ENCODE assay signal across 11 cellular contexts in genomic region chr3:124985358-124985757, GRCh38. TPM values are rescaled to one million over a fixed set of nuclear protein-coding genes. Genes with fewer than 3 reads are reported as not detected.
DNase-seq lines count a peak whose midpoint lies in the region; ATAC-seq and TF ChIP-seq lines count a peak whose summit lies in the region.
"Had no signal": no experiment of that assay in that cellular context is flagged by ENCODE, and none has a peak within 500 bp of the region (broad histone marks: within the 10 kb centered on the region; RNA-seq: fewer than 3 reads in every experiment).

No MANE protein-coding gene starts in this region.

- no peak overlapping the region for H2AFZ ChIP-seq in hepatocyte

- no peaks in the 10 kb centered on the region for H3K27me3 ChIP-seq in hepatocyte
- H3K27me3 ChIP-seq in tibial artery = no peaks in the 10 kb centered on the region
- no peaks in the 10 kb centered on the region for H3K27me3 ChIP-seq in HAP-1 (ENCODE audit: low read depth)

- WGBS in hepatocyte (ENCODE audit: low lambda C conversion rate, missing lambda C conversion rate) = 59% methylated on average over 4 of the region's 4 CpGs

- H3K9me3 ChIP-seq in hepatocyte (ENCODE audit: low read depth) = no peaks in the 10 kb centered on the region
- H3K9me3 ChIP-seq in tibial artery = no peaks in the 10 kb centered on the region
- no peaks in the 10 kb centered on the region for H3K9me3 ChIP-seq in HAP-1

- in situ Hi-C loops in HAP-1 (cut with MboI; ENCODE audit: low sequenced_read_pairs) = no loop called here

- ATAC-seq in stimulated activated naive CD8-positive, alpha-beta T cell treated with anti-CD3 and anti-CD28 coated beads, Interleukin-15, Interleukin-2, amounts not matched to agents 100 U/mL and 50 U/mL, for 24 hours = no peak
- ATAC-seq: activated CD4-positive, CD25-positive, alpha-beta regulatory T cell treated with anti-CD3 and anti-CD28 coated beads, Interleukin-2, amount 50 U/mL, for 24 hours; naive thymus-derived CD8-positive, alpha-beta T cell had no signal

- TF ChIP-seq CTCF in hepatocyte (IDR thresholded peaks at IDR 0.05; ENCODE audit: poor library complexity) (no peak), tibial artery (IDR thresholded peaks at IDR 0.05) (no peak)

- H3K79me2 ChIP-seq in hepatocyte = no peaks in the 10 kb centered on the region

- H3K36me3 ChIP-seq in hepatocyte (replicated peaks; ENCODE audit: insufficient read depth, low read depth) = no peaks in the 10 kb centered on the region
- H3K36me3 ChIP-seq in tibial artery = peaks cover 12 to 47% (median 33%) of the 10 kb centered on the region in 3 donors
- H3K36me3 ChIP-seq in HAP-1 (replicated peaks) = 0 out of 2 replicates have a peak, but pooled peaks cover 3% of the 10 kb centered on the region

- peaks cover 12% of the 10 kb centered on the region for H3K4me1 ChIP-seq in hepatocyte (ENCODE audit: insufficient read depth)
- H3K4me1 ChIP-seq in tibial artery = peaks cover 0 to 9% (median 4%) of the 10 kb centered on the region in 4 donors
- no peaks in the 10 kb centered on the region for H3K4me1 ChIP-seq in HAP-1

- H4K20me1 ChIP-seq in hepatocyte (ENCODE audit: insufficient read depth, poor library complexity, severe bottlenecking) = no peaks in the 10 kb centered on the region

- no peaks in the 10 kb centered on the region for H3K9me2 ChIP-seq in hepatocyte (replicated peaks; ENCODE audit: insufficient read depth)

- DNase-seq in HS-5 (ENCODE audit: low read depth) (peak; percentile 80), amniotic stem cell (lab: John Stamatoyannopoulos, UW) (peak; percentile 51), hepatocyte (ENCODE audit: low spot score) (peak; percentile 40), tibial artery (peak in 1 of 2 donors; percentile 69), HAP-1 (ENCODE audit: low spot score in 2 of 2) (no peak), amygdala (lab: John Stamatoyannopoulos, UW) (no peak), NCI-H345 (lab: John Stamatoyannopoulos, UW) (no peak)
- DNase-seq in stimulated activated naive CD8-positive, alpha-beta T cell treated with anti-CD3 and anti-CD28 coated beads, Interleukin-15, Interleukin-2, amounts not matched to agents 100 U/mL and 50 U/mL, for 24 hours = no peak
- DNase-seq: naive thymus-derived CD8-positive, alpha-beta T cell; NCI-H2081 treated with DMSO at 0.1 percent for 48 hours had no signal

- H3K4me2 ChIP-seq in hepatocyte = no peak overlapping the region

- no peak overlapping the region for H3K4me3 ChIP-seq in hepatocyte
- H3K4me3 ChIP-seq in tibial artery = no peak overlapping the region
- H3K4me3 ChIP-seq in HAP-1 = no peak overlapping the region

- intact Hi-C loops in tibial artery (cut with DNase I; ENCODE audit: low total_unique reads) = no loop called here

- peak overlapping the region; percentile 84 for H3K27ac ChIP-seq in hepatocyte
- H3K27ac ChIP-seq in tibial artery = peak overlapping the region; percentile 35 to 42

RNA-seq across cellular contexts. Expression of gene MUC13, which starts 50.8 kb away (rescaled TPM):
- total RNA-seq in hepatocyte = 297 and 324 TPM in 2 replicates
- polyA plus RNA-seq in hepatocyte = 78.0 and 84.4 TPM in 2 replicates
- total RNA-seq: naive thymus-derived CD8-positive, alpha-beta T cell had no signal
- polyA plus RNA-seq: naive thymus-derived CD8-positive, alpha-beta T cell had no signal

Comparison
In these comparisons a context has a peak if more than half of its experiments do, and no peak if none do; other contexts are left out.
1. DNase-seq: peak in HS-5 (single experiment), amniotic stem cell (single experiment) and hepatocyte (single experiment); none in HAP-1 (0 of 2), amygdala (0 of 56), stimulated activated naive CD8-positive, alpha-beta T cell treated with anti-CD3 and anti-CD28 coated beads, Interleukin-15, Interleukin-2, amounts not matched to agents 100 U/mL and 50 U/mL, for 24 hours (single experiment) and NCI-H345 (single experiment).